Comparison of ENCODE assay signal across 8 cellular contexts in genomic region chr15:70195808-70196304, GRCh38.
DNase-seq lines count a peak whose midpoint lies in the region; ATAC-seq and TF ChIP-seq lines count a peak whose summit lies in the region.

No MANE protein-coding gene starts in this region.

- no peaks in the 10 kb centered on the region for H3K79me2 ChIP-seq in smooth muscle cell (ENCODE audit: low read depth)

- peaks cover 30% of the 10 kb centered on the region for H3K4me1 ChIP-seq in smooth muscle cell (ENCODE audit: low read depth)

- peak overlapping the region; percentile 99 for H3K27ac ChIP-seq in smooth muscle cell (ENCODE audit: low read depth)

- no peak overlapping the region for H2AFZ ChIP-seq in smooth muscle cell (ENCODE audit: low read depth)

- no peaks in the 10 kb centered on the region for H3K36me3 ChIP-seq in smooth muscle cell (ENCODE audit: low read depth)

- peak; percentile 91 for DNase-seq in H4 (ENCODE audit: low spot score)
- peak; percentile 96 for DNase-seq in astrocyte of the hippocampus (ENCODE audit: low read depth, low spot score)
- DNase-seq in islet precursor cell, result peak; percentile 87
- peak; percentile 58 for DNase-seq in smooth muscle cell (lab: John Stamatoyannopoulos, UW; ENCODE audit: unreplicated experiment)
- DNase-seq in NCI-H146 (lab: John Stamatoyannopoulos, UW), result no peak
- DNase-seq in NCI-H1417 treated with DMSO at 0.1 percent for 48 hours (lab: John Stamatoyannopoulos, UW), result no peak
- no peak for DNase-seq in activated CD4-positive, alpha-beta T cell treated with anti-CD3 and anti-CD28 coated beads, Interleukin-2, amount 50 U/mL, for 4 hours

- H3K4me2 ChIP-seq in smooth muscle cell, result peak overlapping the region; percentile 70

- no peak for TF ChIP-seq CTCF in smooth muscle cell (IDR thresholded peaks at IDR 0.05; ENCODE audit: borderline replicate concordance, insufficient read depth, poor library complexity, severe bottlenecking)

- peaks cover 25% of the 10 kb centered on the region for H3F3A ChIP-seq in smooth muscle cell (ENCODE audit: low read depth)

- no peaks in the 10 kb centered on the region for H3K9me3 ChIP-seq in smooth muscle cell (replicated peaks; ENCODE audit: low read depth)

- no peak overlapping the region for H3K4me3 ChIP-seq in smooth muscle cell

- no peaks in the 10 kb centered on the region for H3K27me3 ChIP-seq in smooth muscle cell (ENCODE audit: low read depth)

- ATAC-seq in GM18861 (IDR thresholded peaks at IDR 0.05; ENCODE audit: unreplicated experiment), result no peak

- H4K20me1 ChIP-seq in smooth muscle cell (ENCODE audit: low read depth), result no peaks in the 10 kb centered on the region

- 28% methylated on average over 9 of the region's 9 CpGs for WGBS in smooth muscle cell (ENCODE audit: low lambda C conversion rate)

- peak overlapping the region; percentile 78 for H3K9ac ChIP-seq in smooth muscle cell (ENCODE audit: low read depth)

Comparison
In these comparisons a context has a peak if more than half of its experiments do, and no peak if none do; other contexts are left out.
1. DNase-seq: peak in H4 (single experiment), astrocyte of the hippocampus (single experiment), islet precursor cell (single experiment) and smooth muscle cell (single experiment); none in NCI-H146 (single experiment), NCI-H1417 treated with DMSO at 0.1 percent for 48 hours (single experiment) and activated CD4-positive, alpha-beta T cell treated with anti-CD3 and anti-CD28 coated beads, Interleukin-2, amount 50 U/mL, for 4 hours (0 of 2).